In the genomic region with DNA sequence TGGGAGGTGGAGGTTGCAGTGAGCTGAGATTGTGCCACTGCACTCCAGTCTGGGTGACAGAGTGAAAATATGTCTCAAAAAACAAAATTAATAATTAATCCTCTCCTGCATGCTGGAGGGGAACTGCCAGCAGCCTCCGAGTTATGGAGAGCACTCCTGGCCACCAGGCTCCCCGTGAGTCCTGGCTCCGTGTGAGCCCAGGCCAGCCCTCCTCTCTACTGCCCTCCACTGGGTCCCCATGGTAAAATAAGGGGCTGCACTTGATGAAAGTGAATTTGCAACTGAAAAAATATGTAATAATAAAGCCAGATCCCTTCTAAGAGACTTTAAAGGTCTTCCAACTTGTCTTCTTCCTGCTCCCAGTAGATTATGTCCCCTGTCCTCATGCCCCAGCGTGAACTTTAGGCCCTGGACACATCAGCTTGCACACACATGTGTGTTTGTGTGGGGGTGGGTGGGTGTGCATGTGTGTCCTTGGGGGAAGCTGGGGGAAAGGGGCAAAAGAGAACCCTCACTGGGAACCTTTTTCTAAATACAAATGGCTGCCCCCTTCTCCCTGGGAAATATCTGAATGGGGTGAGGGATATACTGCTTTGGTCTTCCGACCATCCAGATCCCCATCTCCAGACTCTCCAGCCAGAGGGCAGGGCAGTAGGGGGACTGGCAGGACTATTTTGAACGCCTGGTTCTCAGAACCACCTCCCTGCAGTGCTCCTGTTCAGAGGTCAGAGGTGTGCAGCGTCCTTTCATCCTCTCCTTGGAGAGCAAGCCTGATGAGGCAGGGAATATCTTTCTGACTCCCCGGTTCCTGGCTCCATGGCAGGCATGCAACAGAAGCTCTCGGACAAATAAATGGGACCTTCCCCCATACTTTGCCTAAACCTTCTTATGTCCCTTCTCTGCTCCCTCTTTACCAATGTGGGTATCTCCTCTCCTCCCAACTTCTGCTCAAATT, we compare ENCODE assay signal across 9 cellular contexts. TPM values are rescaled to one million over a fixed set of nuclear protein-coding genes. Genes with fewer than 3 reads are reported as not detected.
DNase-seq lines count a peak whose midpoint lies in the region; ATAC-seq, FAIRE-seq and TF ChIP-seq lines count a peak whose summit lies in the region.
"Had no signal": no experiment of that assay in that cellular context is flagged by ENCODE, and none has a peak within 500 bp of the region (broad histone marks: within the 10 kb centered on the region; RNA-seq: fewer than 3 reads in every experiment).

No MANE protein-coding gene starts in this region.

- no peaks in the 10 kb centered on the region for H3K36me3 Mint-ChIP-seq in endodermal cell (ENCODE audit: low read depth)

- no peaks in the 10 kb centered on the region for H3K79me2 ChIP-seq in K562 (ENCODE audit: control insufficient read depth, insufficient read depth, low read length)
- no peaks in the 10 kb centered on the region for H3K79me2 ChIP-seq in Karpas-422 (ENCODE audit: low read length)

- no peak for TF ChIP-seq EP300 in K562 (IDR thresholded peaks at IDR 0.05; ENCODE audit: low read length)

- H3K9me3 Mint-ChIP-seq in endodermal cell = no peaks in the 10 kb centered on the region

- no peak overlapping the region for H3K27ac ChIP-seq in K562 (ENCODE audit: extremely low read depth, low read depth, low read length)
- H3K27ac ChIP-seq in endodermal cell (ENCODE audit: low read depth, low read length) = no peak overlapping the region
- H3K27ac ChIP-seq in Karpas-422 (ENCODE audit: low read length) = no peak overlapping the region
- H3K27ac ChIP-seq: BLaER1 treated with 17β-estradiol and CSF1 and Interleukin-3, amounts not matched to agents 10 nM and 100 nM had no signal

- in situ Hi-C loops in K562 (cut with MboI) = no loop called here

- H3K4me1 Mint-ChIP-seq in endodermal cell = peaks cover 12% of the 10 kb centered on the region

- H2AFZ ChIP-seq in K562 (ENCODE audit: low read depth, low read length) = no peak overlapping the region
- no peak overlapping the region for H2AFZ ChIP-seq in Karpas-422 (ENCODE audit: low read length)

- ATAC-seq in K562 (peak; percentile 82), mucosa of descending colon (peak; percentile 82)

- peak; percentile 70 to 96 (median 74) for TF ChIP-seq CTCF in K562 (IDR thresholded peaks at IDR 0.05 in 2 of 3, conservative IDR thresholded peaks at IDR 0.05 in 1 of 3; ENCODE audit: insufficient read depth in 2 of 3, low read depth in 1 of 3, low read length in 3 of 3)
- TF ChIP-seq CTCF in mucosa of descending colon (IDR thresholded peaks at IDR 0.05) = peak; percentile 42
- no peak for TF ChIP-seq CTCF in endodermal cell (conservative IDR thresholded peaks at IDR 0.05)

- peaks cover 20% of the 10 kb centered on the region for H3K27me3 Mint-ChIP-seq in endodermal cell (ENCODE audit: insufficient read depth)

- DNase-seq in NCI-H146 (lab: John Stamatoyannopoulos, UW) (peak; percentile 15), NCI-H146 treated with DMSO at 0.1 percent for 48 hours (lab: John Stamatoyannopoulos, UW; ENCODE audit: unreplicated experiment) (no peak), Kasumi-1 (lab: John Stamatoyannopoulos, UW) (peak; percentile 50 to 72), K562 (ENCODE audit: extremely low read depth in 1 of 4, low spot score in 3 of 4) (peak; percentile 51 to 65 (median 60)), mucosa of descending colon (peak in 2 of 3 donors; percentile 61 to 77), endodermal cell (no peak), Karpas-422 (no peak), GM19239 (ENCODE audit: insufficient read length, low spot score) (no peak)

- H3K27ac Mint-ChIP-seq in endodermal cell = no peak overlapping the region

- H3K4me3 ChIP-seq in K562 = no peak overlapping the region
- no peak overlapping the region for H3K4me3 ChIP-seq in mucosa of descending colon
- no peak overlapping the region for H3K4me3 ChIP-seq in endodermal cell (ENCODE audit: low read length)
- H3K4me3 ChIP-seq in Karpas-422 (ENCODE audit: low read length) = no peak overlapping the region
- H3K4me3 ChIP-seq: BLaER1 treated with 17β-estradiol and CSF1 and Interleukin-3, amounts not matched to agents 10 nM and 100 nM had no signal

- no peaks in the 10 kb centered on the region for H3K9me2 ChIP-seq in Karpas-422 (replicated peaks; ENCODE audit: insufficient read depth, low read length)

- H3K9ac ChIP-seq in K562 (ENCODE audit: insufficient read depth in 1 of 2, low read depth in 2 of 2, low read length in 2 of 2) (no peak overlapping the region; a peak in 1 of 4 replicates), endodermal cell (ENCODE audit: extremely low read depth, low read length, poor library complexity, severe bottlenecking) (no peak overlapping the region), Karpas-422 (ENCODE audit: low read length) (no peak overlapping the region)
- H3K9ac ChIP-seq: BLaER1 treated with 17β-estradiol and CSF1 and Interleukin-3, amounts not matched to agents 10 nM and 100 nM had no signal

- TF ChIP-seq RAD21 in K562 (CRISPR knock-in tag; conservative IDR thresholded peaks at IDR 0.05 in 1 of 2, IDR thresholded peaks at IDR 0.05 in 1 of 2) = peak; percentile 53 to 66; a peak in 3 of 4 replicates

- H3K4me3 Mint-ChIP-seq in endodermal cell = no peak overlapping the region

- intact Hi-C loops in K562 (cut with micrococcal nuclease) = no loop called here
- intact Hi-C loops in mucosa of descending colon (cut with DNase I, micrococcal nuclease) = loop anchor here in 1 of 2 donors (10.0 kb wide), 1 partner anchor 74 kb away; the partner anchor contains the start of gene SLC30A1

- WGBS in K562 (ENCODE audit: insufficient coverage, low coverage, missing lambda C conversion rate) = 60% methylated on average over 8 of the region's 9 CpGs
- WGBS in endodermal cell (ENCODE audit: insufficient coverage in 1 of 2, insufficient read length in 1 of 2), 2 experiments = 83 to 97% methylated on average over 5 to 9 of the region's 9 CpGs

- POLR2A ChIA-PET in K562 (lab: Yijun Ruan, JAX) = interaction anchor here (0.8 to 2.3 kb wide), 5 partner anchors 11 to 121 kb away, joined by 3 to 6 read pairs (median 4); no protein-coding TSS in a partner anchor

- H3K9me3 ChIP-seq in K562 (replicated peaks; ENCODE audit: control insufficient read depth, insufficient read depth, low read depth, low read length) = no peaks in the 10 kb centered on the region
- H3K9me3 ChIP-seq in mucosa of descending colon = no peaks in the 10 kb centered on the region
- H3K9me3 ChIP-seq in endodermal cell (ENCODE audit: control insufficient read depth, low read length) = no peaks in the 10 kb centered on the region
- H3K9me3 ChIP-seq in Karpas-422 (ENCODE audit: low read length) = no peaks in the 10 kb centered on the region
- H3K9me3 ChIP-seq: BLaER1 treated with 17β-estradiol and CSF1 and Interleukin-3, amounts not matched to agents 10 nM and 100 nM had no signal

- H4K20me1 ChIP-seq in K562 (replicated peaks; ENCODE audit: control insufficient read depth, insufficient read depth, low read length) = no peaks in the 10 kb centered on the region
- no peaks in the 10 kb centered on the region for H4K20me1 ChIP-seq in Karpas-422 (ENCODE audit: insufficient read depth, low read depth, low read length)
- H4K20me1 ChIP-seq: BLaER1 treated with 17β-estradiol and CSF1 and Interleukin-3, amounts not matched to agents 10 nM and 100 nM had no signal

- no peaks in the 10 kb centered on the region for H3K9me1 ChIP-seq in K562 (ENCODE audit: control insufficient read depth, insufficient read depth, low read length)

- BruUV-seq in K562 (replicated peaks; lab: Mats Ljungman, UMichigan) = no TSS peak

- no peaks in the 10 kb centered on the region for H3K36me3 ChIP-seq in K562 (ENCODE audit: control insufficient read depth, insufficient read depth, low read length)
- no peaks in the 10 kb centered on the region for H3K36me3 ChIP-seq in mucosa of descending colon (ENCODE audit: low read depth)
- no peaks in the 10 kb centered on the region for H3K36me3 ChIP-seq in endodermal cell (ENCODE audit: control insufficient read depth, insufficient read depth, low read length)
- H3K36me3 ChIP-seq in Karpas-422 (ENCODE audit: insufficient read depth, low read length) = no peaks in the 10 kb centered on the region
- H3K36me3 ChIP-seq: BLaER1 treated with 17β-estradiol and CSF1 and Interleukin-3, amounts not matched to agents 10 nM and 100 nM had no signal

- CTCF ChIA-PET in K562 (lab: Yijun Ruan, JAX; ENCODE audit: low intra/inter-chr PET ratio) = interaction anchor here (1.3 kb wide), 1 partner anchor 70 kb away, joined by 4 read pairs; the partner anchor contains the start of gene SLC30A1

- H3K27me3 ChIP-seq in K562 (ENCODE audit: control insufficient read depth in 2 of 2, insufficient read depth in 2 of 2, low read length in 2 of 2) (no peaks in the 10 kb centered on the region), endodermal cell (ENCODE audit: control insufficient read depth, insufficient read depth, low read length, poor library complexity, severe bottlenecking) (no peaks in the 10 kb centered on the region), Karpas-422 (ENCODE audit: low read length) (no peaks in the 10 kb centered on the region)
- H3K27me3 ChIP-seq: BLaER1 treated with 17β-estradiol and CSF1 and Interleukin-3, amounts not matched to agents 10 nM and 100 nM had no signal

- TF ChIP-seq POLR2A in K562 (conservative IDR thresholded peaks at IDR 0.05) = no peak

- no peak overlapping the region for H3K4me2 ChIP-seq in K562 (ENCODE audit: insufficient read depth, low read length)
- H3K4me2 ChIP-seq in Karpas-422 (ENCODE audit: low read depth, low read length, poor library complexity, severe bottlenecking) = no peak overlapping the region
- H3K4me2 ChIP-seq: BLaER1 treated with 17β-estradiol and CSF1 and Interleukin-3, amounts not matched to agents 10 nM and 100 nM had no signal

- H3K4me1 ChIP-seq in K562 (replicated peaks in 1 of 2; ENCODE audit: control insufficient read depth in 2 of 2, insufficient read depth in 2 of 2, low read length in 2 of 2) = peaks cover 0 to 9% of the 10 kb centered on the region in 2 experiments; a peak in 3 of 5 replicates
- peaks cover 17% of the 10 kb centered on the region for H3K4me1 ChIP-seq in mucosa of descending colon (ENCODE audit: low read depth)
- H3K4me1 ChIP-seq in endodermal cell (ENCODE audit: control insufficient read depth, insufficient read depth, low read length) = no peaks in the 10 kb centered on the region
- H3K4me1 ChIP-seq in Karpas-422 (ENCODE audit: low read length) = no peaks in the 10 kb centered on the region

- FAIRE-seq in K562 (lab: Jason Lieb, UNC) = no peak
- no peak for FAIRE-seq in GM19239 (lab: Jason Lieb, UNC)

RNA-seq across cellular contexts. Expression of gene NEK2, which starts 26.2 kb away (rescaled TPM):
- 18.3 and 46.6 TPM in 2 replicates for total RNA-seq in K562 (2011; cell fraction: chromatin; rRNA removed; ENCODE audit: low replicate concordance)
- 15.0 and 17.2 TPM in 2 replicates for total RNA-seq in K562 (2011; cell fraction: nucleolus; rRNA removed)
- total RNA-seq in K562 (2011; cell fraction: nucleoplasm; rRNA removed) = 22.6 and 23.8 TPM in 2 replicates
- total RNA-seq in K562 (2014; rRNA removed) (54.4 and 65.8 TPM in 2 replicates), K562 (2014; rRNA removed; fragmentation: Illumina TruSeq; extraction: Trizol) (74.7 and 85.7 TPM in 2 replicates), K562 (2015; rRNA removed; fragmentation: Illumina TruSeq; extraction: Trizol) (64.5 and 72.1 TPM in 2 replicates), K562 (2021) (45.6 and 52.8 TPM in 2 replicates), mucosa of descending colon (10 to 100 TPM in 1 of 3 donors, 1 to 10 TPM in 2; 1.2 to 12.7 (median 2.5) TPM), endodermal cell (100 to 1,000 TPM in 1 of 2 donors, 10 to 100 TPM in 1; 42.3 to 101 TPM)
- polyA plus RNA-seq in K562 (2011; rRNA removed) (53.3 and 69.7 TPM in 2 replicates), K562 (2014; fragmentation: Illumina TruSeq; extraction: Trizol) (66.4 and 75.9 TPM in 2 replicates), K562 (2014; fragmentation: Nextera tagmentation; extraction: Ambion mirVana) (10 to 100 TPM; 30.0 to 38.6 TPM), K562 (2014; rRNA removed) (48.6 and 66.4 TPM in 2 replicates)
- polyA plus RNA-seq in K562 (2011; cell fraction: cytosol; rRNA removed) = 17.1 and 29.6 TPM in 2 replicates
- polyA plus RNA-seq in K562 (2011; cell fraction: nucleus; rRNA removed) = 24.2 and 25.4 TPM in 2 replicates
- polyA plus RNA-seq in K562 (2012) = 42.5 and 47.0 TPM in 2 replicates
- 122 and 124 TPM in 2 replicates for polyA minus RNA-seq in K562 (2011; rRNA and poly(A)+ RNA removed)
- polyA minus RNA-seq in K562 (2011; cell fraction: cytosol; rRNA and poly(A)+ RNA removed) = 30.9 and 39.3 TPM in 2 replicates
- polyA minus RNA-seq in K562 (2011; cell fraction: nucleus; rRNA and poly(A)+ RNA removed) = 23.6 and 35.4 TPM in 2 replicates
- polyA plus RNA-seq in endodermal cell (2013, experiment 1 of 2) = 59.8 TPM
- polyA plus RNA-seq in endodermal cell (2013, experiment 2 of 2) = 62.4 TPM
- 25.9 and 35.0 TPM in 2 replicates for total RNA-seq in Karpas-422 (2014; rRNA removed; shearing (Covaris generic); ENCODE audit: low replicate concordance)

Comparison
In these comparisons a context has a peak if more than half of its experiments do, and no peak if none do; other contexts are left out.
1. DNase-seq: peak in NCI-H146 (single experiment), Kasumi-1 (2 of 2), K562 (4 of 4) and mucosa of descending colon (2 of 3); none in NCI-H146 treated with DMSO at 0.1 percent for 48 hours (single experiment), endodermal cell (single experiment), Karpas-422 (single experiment) and GM19239 (single experiment).